ENCODE assay signal across 1 cellular context in the genomic region with DNA sequence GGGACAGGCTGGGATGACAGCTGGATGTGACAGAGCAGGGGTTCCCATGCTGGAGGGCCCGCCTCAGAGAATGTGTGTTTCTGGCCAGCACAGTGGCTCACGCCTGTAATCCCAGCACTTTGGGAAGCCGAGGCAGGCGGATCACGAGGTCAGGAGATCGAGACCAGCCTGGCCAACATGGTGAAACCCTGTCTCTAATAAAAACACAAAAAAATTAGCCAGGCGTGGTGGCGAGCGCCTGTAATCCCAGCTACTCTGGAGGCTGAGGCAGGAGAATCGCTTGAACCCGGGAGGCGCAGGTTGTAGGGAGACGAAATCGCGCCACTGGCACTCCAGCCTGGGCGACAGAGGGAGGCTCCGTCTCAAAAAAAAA.
TF ChIP-seq lines count a peak whose summit lies in the region.

No MANE protein-coding gene starts in this region.

TF ChIP-seq in GM12878, 131 proteins besides CTCF, POLR2A, EP300 and RAD21:
- TF ChIP-seq, protein P1, sequence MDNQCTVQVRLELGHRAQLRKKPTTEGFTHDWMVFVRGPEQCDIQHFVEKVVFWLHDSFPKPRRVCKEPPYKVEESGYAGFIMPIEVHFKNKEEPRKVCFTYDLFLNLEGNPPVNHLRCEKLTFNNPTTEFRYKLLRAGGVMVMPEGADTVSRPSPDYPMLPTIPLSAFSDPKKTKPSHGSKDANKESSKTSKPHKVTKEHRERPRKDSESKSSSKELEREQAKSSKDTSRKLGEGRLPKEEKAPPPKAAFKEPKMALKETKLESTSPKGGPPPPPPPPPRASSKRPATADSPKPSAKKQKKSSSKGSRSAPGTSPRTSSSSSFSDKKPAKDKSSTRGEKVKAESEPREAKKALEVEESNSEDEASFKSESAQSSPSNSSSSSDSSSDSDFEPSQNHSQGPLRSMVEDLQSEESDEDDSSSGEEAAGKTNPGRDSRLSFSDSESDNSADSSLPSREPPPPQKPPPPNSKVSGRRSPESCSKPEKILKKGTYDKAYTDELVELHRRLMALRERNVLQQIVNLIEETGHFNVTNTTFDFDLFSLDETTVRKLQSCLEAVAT (IDR thresholded peaks at IDR 0.05): peak; percentile 77
